Comparison of ENCODE assay signal across 9 cellular contexts in the genomic region with DNA sequence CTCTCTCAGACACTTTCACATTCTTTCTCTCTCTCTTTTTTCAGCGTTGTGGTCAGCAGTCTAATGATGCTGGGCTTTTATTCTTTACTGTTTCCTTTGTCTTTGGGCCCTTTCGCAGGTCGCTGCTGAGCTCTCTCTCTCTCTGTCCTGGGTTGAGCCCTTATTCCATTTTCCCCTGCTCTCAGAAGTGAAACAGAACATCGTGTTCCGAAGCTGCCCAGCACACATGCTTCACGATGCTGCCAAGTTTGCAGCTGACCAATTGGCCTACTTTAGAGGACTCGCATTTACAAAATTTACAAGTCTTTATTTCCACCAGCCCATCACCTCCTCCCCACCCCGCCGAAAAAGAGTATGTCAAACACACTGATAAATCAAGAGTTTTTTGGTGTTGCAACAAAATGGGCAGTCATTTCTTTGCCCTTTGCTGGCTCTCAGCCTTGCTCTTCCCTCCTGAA. TPM values are rescaled to one million over a fixed set of nuclear protein-coding genes. Genes with fewer than 3 reads are reported as not detected.
A peak's percentile ranks its signal among the peaks of the same experiment; 100 is the strongest.
DNase-seq lines count a peak whose midpoint lies in the region; ATAC-seq and TF ChIP-seq lines count a peak whose summit lies in the region.
"Had no signal": no experiment of that assay in that cellular context is flagged by ENCODE, and none has a peak within 500 bp of the region (broad histone marks: within the 10 kb centered on the region; RNA-seq: fewer than 3 reads in every experiment).

No MANE protein-coding gene starts in this region.

- no peaks in the 10 kb centered on the region for H3K9me3 Mint-ChIP-seq in Caco-2 (ENCODE audit: unreplicated experiment)
- H3K9me3 Mint-ChIP-seq in T-helper 2 cell treated with Interferon-gamma antibody and Interleukin-4, amounts not matched to agents 5 μg/mL and 100 μg/mL, for 36 hours, result no peaks in the 10 kb centered on the region
- H3K9me3 Mint-ChIP-seq: activated naive CD4-positive, alpha-beta T cell treated with anti-CD3 and anti-CD28 coated beads, Interleukin-2, amount 10 ng/mL, durations not matched to agents 7 days and 5 days had no signal

- CTCF ChIA-PET in Caco-2 (lab: Charles Lee), result no interaction called here

- no peak overlapping the region for H3K4me3 Mint-ChIP-seq in Caco-2 (ENCODE audit: unreplicated experiment)
- H3K4me3 Mint-ChIP-seq in T-helper 2 cell treated with Interferon-gamma antibody and Interleukin-4, amounts not matched to agents 5 μg/mL and 100 μg/mL, for 36 hours, result no peak overlapping the region
- H3K4me3 Mint-ChIP-seq: activated naive CD4-positive, alpha-beta T cell treated with anti-CD3 and anti-CD28 coated beads, Interleukin-2, amount 10 ng/mL, durations not matched to agents 7 days and 5 days had no signal

- no peaks in the 10 kb centered on the region for H3K27me3 ChIP-seq in Caco-2 (replicated peaks; ENCODE audit: control insufficient read depth, insufficient read depth, low read length)

- peak; percentile 22 for ATAC-seq in left colon
- no peak for ATAC-seq in HG03469 (IDR thresholded peaks at IDR 0.05; ENCODE audit: unreplicated experiment)

- intact Hi-C loops in left colon (cut with DNase I, micrococcal nuclease) (no loop called here), Caco-2 (cut with micrococcal nuclease; ENCODE audit: unreplicated experiment) (no loop called here)

- peak; percentile 35 for DNase-seq in EH (ENCODE audit: low read depth)
- DNase-seq in choroid plexus epithelial cell (ENCODE audit: low read depth), result peak; percentile 75
- peak in 1 of 2 donors; percentile 81 for DNase-seq in left colon
- peak; percentile 45 for DNase-seq in renal cortical epithelial cell (ENCODE audit: low read depth)
- DNase-seq in activated naive CD4-positive, alpha-beta T cell treated with Interleukin-2 at 50 U/mL for 16 hours, result no peak
- DNase-seq in Caco-2, result no peak
- no peak for DNase-seq in T-helper 2 cell treated with Interferon-gamma antibody and Interleukin-4, amounts not matched to agents 5 μg/mL and 100 μg/mL, for 36 hours (ENCODE audit: low spot score)
- DNase-seq: activated naive CD4-positive, alpha-beta T cell treated with anti-CD3 and anti-CD28 coated beads, Interleukin-2, amount 10 ng/mL, durations not matched to agents 7 days and 5 days had no signal

- no peaks in the 10 kb centered on the region for H3K36me3 Mint-ChIP-seq in Caco-2 (ENCODE audit: insufficient read depth, unreplicated experiment)
- no peaks in the 10 kb centered on the region for H3K36me3 Mint-ChIP-seq in T-helper 2 cell treated with Interferon-gamma antibody and Interleukin-4, amounts not matched to agents 5 μg/mL and 100 μg/mL, for 36 hours (ENCODE audit: low read depth)
- H3K36me3 Mint-ChIP-seq: activated naive CD4-positive, alpha-beta T cell treated with anti-CD3 and anti-CD28 coated beads, Interleukin-2, amount 10 ng/mL, durations not matched to agents 7 days and 5 days had no signal

- POLR2A ChIA-PET in Caco-2 (lab: Charles Lee), result no interaction called here

- TF ChIP-seq CTCF in choroid plexus epithelial cell (conservative IDR thresholded peaks at IDR 0.05; ENCODE audit: low read depth, low read length) (no peak), Caco-2 (IDR thresholded peaks at IDR 0.05; ENCODE audit: insufficient read depth in 1 of 2, low read depth in 1 of 2, low read length in 1 of 2, severe bottlenecking in 1 of 2, unreplicated experiment in 1 of 2) (no peak)

- no TSS peak for BruUV-seq in Caco-2 (replicated peaks; lab: Mats Ljungman, UMichigan)

- H3K4me3 ChIP-seq in choroid plexus epithelial cell (ENCODE audit: low read depth, low read length) (no peak overlapping the region), Caco-2 (ENCODE audit: low read depth, low read length) (no peak overlapping the region)

- 0 out of 2 replicates have a peak, but pooled peaks cover 3% of the 10 kb centered on the region for H3K9me3 ChIP-seq in Caco-2

- H3K27ac Mint-ChIP-seq in Caco-2 (ENCODE audit: unreplicated experiment), result no peak overlapping the region
- no peak overlapping the region for H3K27ac Mint-ChIP-seq in T-helper 2 cell treated with Interferon-gamma antibody and Interleukin-4, amounts not matched to agents 5 μg/mL and 100 μg/mL, for 36 hours
- H3K27ac Mint-ChIP-seq: activated naive CD4-positive, alpha-beta T cell treated with anti-CD3 and anti-CD28 coated beads, Interleukin-2, amount 10 ng/mL, durations not matched to agents 7 days and 5 days had no signal

- H3K36me3 ChIP-seq in Caco-2 (ENCODE audit: control insufficient read depth, insufficient read depth, low read length), result no peaks in the 10 kb centered on the region

- no peaks in the 10 kb centered on the region for H3K27me3 Mint-ChIP-seq in Caco-2 (ENCODE audit: insufficient read depth, unreplicated experiment)
- no peaks in the 10 kb centered on the region for H3K27me3 Mint-ChIP-seq in T-helper 2 cell treated with Interferon-gamma antibody and Interleukin-4, amounts not matched to agents 5 μg/mL and 100 μg/mL, for 36 hours (ENCODE audit: low read depth)

- H3K4me1 ChIP-seq in Caco-2, result no peaks in the 10 kb centered on the region

- H3K4me1 Mint-ChIP-seq in Caco-2 (ENCODE audit: low read depth, unreplicated experiment), result peaks cover 10% of the 10 kb centered on the region
- H3K4me1 Mint-ChIP-seq in T-helper 2 cell treated with Interferon-gamma antibody and Interleukin-4, amounts not matched to agents 5 μg/mL and 100 μg/mL, for 36 hours (ENCODE audit: low read depth), result no peaks in the 10 kb centered on the region
- H3K4me1 Mint-ChIP-seq: activated naive CD4-positive, alpha-beta T cell treated with anti-CD3 and anti-CD28 coated beads, Interleukin-2, amount 10 ng/mL, durations not matched to agents 7 days and 5 days had no signal

RNA-seq across cellular contexts. Expression of a gene that starts 44.4 kb away (rescaled TPM):
- total RNA-seq in left colon (10 to 100 TPM; 67.6 to 71.4 TPM), renal cortical epithelial cell (29.0 and 76.5 TPM in 2 replicates), Caco-2 (2022) (47.8 and 54.6 TPM in 2 replicates)

Comparison
In these comparisons a context has a peak if more than half of its experiments do, and no peak if none do; other contexts are left out.
1. DNase-seq: peak in EH (single experiment), choroid plexus epithelial cell (single experiment) and renal cortical epithelial cell (single experiment); none in activated naive CD4-positive, alpha-beta T cell treated with Interleukin-2 at 50 U/mL for 16 hours (single experiment), Caco-2 (0 of 2) and T-helper 2 cell treated with Interferon-gamma antibody and Interleukin-4, amounts not matched to agents 5 μg/mL and 100 μg/mL, for 36 hours (single experiment).